In genomic region chr1:111140680-111140967, GRCh38 we compare ENCODE assay signal across 8 cellular contexts. TPM values are rescaled to one million over a fixed set of nuclear protein-coding genes. Genes with fewer than 3 reads are reported as not detected.
DNase-seq lines count a peak whose midpoint lies in the region; ATAC-seq and TF ChIP-seq lines count a peak whose summit lies in the region.

No MANE protein-coding gene starts in this region.

- peak overlapping the region; percentile 83 for H3K27ac ChIP-seq in AG04450 (ENCODE audit: low read depth, low read length)
- peak overlapping the region; percentile 91 for H3K27ac ChIP-seq in VCaP
- peak overlapping the region; percentile 73 for H3K27ac ChIP-seq in parathyroid adenoma

- TF ChIP-seq CTCF in AG04450 (IDR thresholded peaks at IDR 0.05; ENCODE audit: low read depth, low read length), result no peak
- no peak for TF ChIP-seq CTCF in VCaP (conservative IDR thresholded peaks at IDR 0.05)
- no peak for TF ChIP-seq CTCF in fibroblast of the aortic adventitia (IDR thresholded peaks at IDR 0.05; ENCODE audit: insufficient read depth, low read length)
- no peak for TF ChIP-seq CTCF in parathyroid adenoma (IDR thresholded peaks at IDR 0.05)

- peak overlapping the region; percentile 89 for H2AFZ ChIP-seq in parathyroid adenoma

- peaks cover 16% of the 10 kb centered on the region for H3K36me3 ChIP-seq in HAP-1 (replicated peaks)
- no peaks in the 10 kb centered on the region for H3K36me3 ChIP-seq in parathyroid adenoma (ENCODE audit: control insufficient read depth, insufficient read depth, low read length)

- no peaks in the 10 kb centered on the region for H3K27me3 ChIP-seq in AG04450 (ENCODE audit: control insufficient read depth, insufficient read depth, low read length)
- H3K27me3 ChIP-seq in HAP-1 (ENCODE audit: low read depth), result no peaks in the 10 kb centered on the region
- no peaks in the 10 kb centered on the region for H3K27me3 ChIP-seq in parathyroid adenoma (ENCODE audit: control insufficient read depth, insufficient read depth, low read length)

- H3K4me3 ChIP-seq in AG04450 (ENCODE audit: low read depth, low read length) (peak overlapping the region; percentile 85), HAP-1 (peak overlapping the region; percentile 94), fibroblast of the aortic adventitia (ENCODE audit: low read depth, low read length) (peak overlapping the region; percentile 97), parathyroid adenoma (ENCODE audit: low read depth, low read length) (peak overlapping the region; percentile 72)

- POLR2A ChIA-PET in AG04450 (lab: Yijun Ruan, JAX), result interaction anchor here (1.5 to 2.7 kb wide), 2 partner anchors 50 to 177 kb away, joined by 4 to 11 read pairs; partner anchors contain the start of gene LRIF1

- H3K4me2 ChIP-seq in parathyroid adenoma (ENCODE audit: low read length), result peak overlapping the region; percentile 55

- no peak for DNase-seq in AG04450 (ENCODE audit: low read depth, low spot score)
- DNase-seq in HAP-1 (ENCODE audit: low spot score in 2 of 2), result peak; percentile 29 to 68
- peak; percentile 56 for DNase-seq in fibroblast of the aortic adventitia (ENCODE audit: low read depth)
- no peak for DNase-seq in NCI-H82 treated with DMSO at 0.1 percent for 48 hours (lab: John Stamatoyannopoulos, UW; ENCODE audit: unreplicated experiment)
- DNase-seq in NCI-H2171 treated with DMSO at 0.1 percent for 48 hours (lab: John Stamatoyannopoulos, UW), result no peak

- in situ Hi-C loops in HAP-1 (cut with MboI; ENCODE audit: low sequenced_read_pairs), result no loop called here

- peaks cover 25% of the 10 kb centered on the region for H3K4me1 ChIP-seq in HAP-1
- H3K4me1 ChIP-seq in parathyroid adenoma, result no peaks in the 10 kb centered on the region

- H3K9me3 ChIP-seq in AG04450 (ENCODE audit: control insufficient read depth, insufficient read depth, low read length), result peaks cover 4% of the 10 kb centered on the region; the same call in 1 of the 2 replicates
- H3K9me3 ChIP-seq in HAP-1, result no peaks in the 10 kb centered on the region
- no peaks in the 10 kb centered on the region for H3K9me3 ChIP-seq in parathyroid adenoma (ENCODE audit: control insufficient read depth, low read length)

- peaks cover 11% of the 10 kb centered on the region for H3K79me2 ChIP-seq in parathyroid adenoma

- no peak overlapping the region for H3K9ac ChIP-seq in parathyroid adenoma

- CTCF ChIA-PET in AG04450 (lab: Charles Lee), result interaction anchor here (0.6 kb wide), 1 partner anchor 80 kb away, joined by 9 read pairs; no protein-coding TSS in a partner anchor

- no peak for ATAC-seq in GM18511 (IDR thresholded peaks at IDR 0.05; ENCODE audit: unreplicated experiment)

RNA-seq across cellular contexts. Expression of gene CEPT1, which starts 0.6 kb away (rescaled TPM):
- polyA plus RNA-seq in AG04450 (2011; rRNA removed), result 22.6 and 28.6 TPM in 2 replicates
- polyA minus RNA-seq in AG04450 (2011; rRNA and poly(A)+ RNA removed), result 20.9 and 48.0 TPM in 2 replicates
- 34.0 and 40.7 TPM in 2 replicates for total RNA-seq in fibroblast of the aortic adventitia (ENCODE audit: low replicate concordance)

RNA-seq across cellular contexts. Expression of gene DRAM2, which starts 0.7 kb away (rescaled TPM):
- polyA plus RNA-seq in AG04450 (2011; rRNA removed), result 73.7 and 86.5 TPM in 2 replicates
- 22.2 and 37.0 TPM in 2 replicates for polyA minus RNA-seq in AG04450 (2011; rRNA and poly(A)+ RNA removed)
- 48.3 and 60.9 TPM in 2 replicates for total RNA-seq in fibroblast of the aortic adventitia (ENCODE audit: low replicate concordance)

RNA-seq across cellular contexts. Expression of gene DENND2D, which starts 59.8 kb away (rescaled TPM):
- polyA plus RNA-seq in AG04450 (2011; rRNA removed), result 1.3 and 1.4 TPM in 2 replicates
- 1.2 and 1.5 TPM in 2 replicates for polyA minus RNA-seq in AG04450 (2011; rRNA and poly(A)+ RNA removed)
- total RNA-seq in fibroblast of the aortic adventitia (ENCODE audit: low replicate concordance), result 2.9 and 3.0 TPM in 2 replicates

Comparison
In these comparisons a context has a peak if more than half of its experiments do, and no peak if none do; other contexts are left out.
1. DNase-seq: peak in HAP-1 (2 of 2) and fibroblast of the aortic adventitia (single experiment); none in AG04450 (single experiment), NCI-H82 treated with DMSO at 0.1 percent for 48 hours (single experiment) and NCI-H2171 treated with DMSO at 0.1 percent for 48 hours (single experiment).
2. Peak in every context shown above with its lines, with median percentiles within 50 percentile points of each other: H3K27ac ChIP-seq and H3K4me3 ChIP-seq.